In genomic region chr19:16899566-16900075, GRCh38 we compare ENCODE assay signal across 8 cellular contexts. TPM values are rescaled to one million over a fixed set of nuclear protein-coding genes. Genes with fewer than 3 reads are reported as not detected.
DNase-seq lines count a peak whose midpoint lies in the region; TF ChIP-seq lines count a peak whose summit lies in the region.

No MANE protein-coding gene starts in this region.

- DNase-seq in DMS53 (lab: John Stamatoyannopoulos, UW) (peak; percentile 67), HuH-7.5 (ENCODE audit: low spot score) (peak; percentile 80), WERI-Rb-1 (peak; percentile 31), left ventricle myocardium inferior (no peak), uterus (no peak), lower leg skin (ENCODE audit: low spot score in 2 of 2) (no peak), NCI-H524 treated with DMSO at 0.1 percent for 48 hours (lab: John Stamatoyannopoulos, UW) (no peak)
- no peak for DNase-seq in stimulated activated naive CD4-positive, alpha-beta T cell treated with Interleukin-2 at 50 U/mL for 16 hours (lab: John Stamatoyannopoulos, UW)

- H3K9me3 ChIP-seq in WERI-Rb-1 (ENCODE audit: severe bottlenecking) (no peaks in the 10 kb centered on the region), left ventricle myocardium inferior (replicated peaks) (no peaks in the 10 kb centered on the region), uterus (no peaks in the 10 kb centered on the region)

- 42 to 45% methylated on average over 7 of the region's 7 CpGs for WGBS in lower leg skin, 2 donors

- H3K27ac ChIP-seq in WERI-Rb-1 = no peak overlapping the region
- H3K27ac ChIP-seq in left ventricle myocardium inferior (replicated peaks) = no peak overlapping the region
- no peak overlapping the region for H3K27ac ChIP-seq in uterus

- H3K4me3 ChIP-seq in WERI-Rb-1 (ENCODE audit: low read depth, low read length) (no peak overlapping the region), left ventricle myocardium inferior (no peak overlapping the region), uterus (no peak overlapping the region), lower leg skin (ENCODE audit: low read depth, poor library complexity, severe bottlenecking) (no peak overlapping the region)

- H3K27me3 ChIP-seq in WERI-Rb-1 (ENCODE audit: insufficient read depth, low read depth, severe bottlenecking) (no peaks in the 10 kb centered on the region), left ventricle myocardium inferior (ENCODE audit: low read depth) (peaks cover 6% of the 10 kb centered on the region), uterus (no peaks in the 10 kb centered on the region)

- TF ChIP-seq CTCF in WERI-Rb-1 (IDR thresholded peaks at IDR 0.05; ENCODE audit: low read depth, low read length) (peak; percentile 53), left ventricle myocardium inferior (IDR thresholded peaks at IDR 0.05; ENCODE audit: borderline replicate concordance) (peak; percentile 60), uterus (IDR thresholded peaks at IDR 0.05) (peak in 3 of 4 experiments; percentile 27 to 42 (median 29)), lower leg skin (IDR thresholded peaks at IDR 0.05) (no peak)

- TF ChIP-seq POLR2A in uterus (IDR thresholded peaks at IDR 0.05) (no peak), lower leg skin (IDR thresholded peaks at IDR 0.05) (no peak)

- H3K36me3 ChIP-seq in WERI-Rb-1 (no peaks in the 10 kb centered on the region), left ventricle myocardium inferior (no peaks in the 10 kb centered on the region), uterus (no peaks in the 10 kb centered on the region)

- intact Hi-C loops in left ventricle myocardium inferior (cut with micrococcal nuclease) = no loop called here
- intact Hi-C loops in uterus (cut with DNase I; ENCODE audit: low total_unique reads) = no loop called here
- intact Hi-C loops in lower leg skin (cut with DNase I; ENCODE audit: low total_unique reads) = no loop called here

- H3K4me1 ChIP-seq in left ventricle myocardium inferior (peaks cover 22% of the 10 kb centered on the region), uterus (peaks cover 0 to 7% of the 10 kb centered on the region in 2 donors)

RNA-seq across cellular contexts. Expression of gene F2RL3, which starts 10.8 kb away (rescaled TPM):
- total RNA-seq in left ventricle myocardium inferior (1.1 TPM), uterus (10 to 100 TPM in 1 of 4 donors, 1 to 10 TPM in 2, under 1 TPM in 1; 0.07 to 20.0 (median 6.3) TPM), lower leg skin (10 to 100 TPM in 1 of 4 donors, 1 to 10 TPM in 3; 3.7 to 11.0 (median 5.6) TPM)

Comparison
In these comparisons a context has a peak if more than half of its experiments do, and no peak if none do; other contexts are left out.
1. DNase-seq: peak in DMS53 (single experiment), HuH-7.5 (single experiment) and WERI-Rb-1 (single experiment); none in left ventricle myocardium inferior (single experiment), uterus (0 of 2), stimulated activated naive CD4-positive, alpha-beta T cell treated with Interleukin-2 at 50 U/mL for 16 hours (single experiment), lower leg skin (0 of 2) and NCI-H524 treated with DMSO at 0.1 percent for 48 hours (single experiment).
2. CTCF ChIP-seq: peak in WERI-Rb-1 (single experiment), left ventricle myocardium inferior (single experiment) and uterus (3 of 4); none in lower leg skin (0 of 3).